In genomic region chr3:98780343-98780742, GRCh38 we compare ENCODE assay signal across 22 cellular contexts. TPM values are rescaled to one million over a fixed set of nuclear protein-coding genes. Genes with fewer than 3 reads are reported as not detected.
DNase-seq lines count a peak whose midpoint lies in the region; ATAC-seq and TF ChIP-seq lines count a peak whose summit lies in the region.
"Had no signal": no experiment of that assay in that cellular context is flagged by ENCODE, and none has a peak within 500 bp of the region (broad histone marks: within the 10 kb centered on the region; RNA-seq: fewer than 3 reads in every experiment).

No MANE protein-coding gene starts in this region.

- DNase-seq in AG10803 (ENCODE audit: low read depth) (peak; percentile 5), amniotic epithelial cell (ENCODE audit: low read depth) (peak; percentile 88), endodermal cell (no peak), NCI-H2081 treated with DMSO at 0.1 percent for 48 hours (lab: John Stamatoyannopoulos, UW) (no peak)
- no peak for DNase-seq in activated CD4-positive, alpha-beta T cell treated with anti-CD3 and anti-CD28 coated beads for 48 hours
- DNase-seq in CD8-positive, alpha-beta T cell, result no peak
- DNase-seq: activated CD4-positive, alpha-beta T cell treated with anti-CD3 and anti-CD28 coated beads for 4 hours; activated CD8-positive, alpha-beta memory T cell treated with anti-CD3 and anti-CD28 coated beads, Interleukin-2, amount 10 ng/mL, durations not matched to agents 7 days and 5 days; activated naive CD8-positive, alpha-beta T cell treated with anti-CD3 and anti-CD28 coated beads, Interleukin-2, amount 10 ng/mL, durations not matched to agents 7 days and 5 days; DMS 273 treated with DMSO at 0.1 percent for 48 hours; effector CD8-positive, alpha-beta T cell; GDM1; glutamatergic neuron; MG63; NCI-H1417 treated with DMSO at 0.1 percent for 48 hours; NCI-H2171; NCI-H69; stimulated activated CD4-positive, alpha-beta T cell treated with anti-CD3 and anti-CD28 coated beads, Interleukin-12 subunit alpha, Interleukin-12 subunit beta, amount 100 ng/mL, for 4 hours; stimulated activated CD8-positive, alpha-beta memory T cell treated with anti-CD3 and anti-CD28 coated beads, Interleukin-4, amount 100 ng/mL, for 48 hours had no signal

- CTCF ChIA-PET in CD8-positive, alpha-beta T cell (lab: Charles Lee), result no interaction called here

- no peaks in the 10 kb centered on the region for H3K9me3 ChIP-seq in endodermal cell (ENCODE audit: control insufficient read depth, low read length)
- no peaks in the 10 kb centered on the region for H3K9me3 ChIP-seq in CD8-positive, alpha-beta T cell (ENCODE audit: low read length)
- H3K9me3 ChIP-seq: MG63 had no signal

- intact Hi-C loops in CD8-positive, alpha-beta T cell (cut with DNase I, micrococcal nuclease), result no loop called here

- H3K27ac Mint-ChIP-seq in endodermal cell, result no peak overlapping the region
- H3K27ac Mint-ChIP-seq in nephron, result peak overlapping the region in 2 of 3 experiments; percentile 39 to 94
- no peak overlapping the region for H3K27ac Mint-ChIP-seq in CD8-positive, alpha-beta T cell
- H3K27ac Mint-ChIP-seq: activated CD8-positive, alpha-beta memory T cell treated with anti-CD3 and anti-CD28 coated beads, Interleukin-2, amount 10 ng/mL, durations not matched to agents 7 days and 5 days; activated naive CD8-positive, alpha-beta T cell treated with anti-CD3 and anti-CD28 coated beads, Interleukin-2, amount 10 ng/mL, durations not matched to agents 7 days and 5 days had no signal

- H3K36me3 Mint-ChIP-seq in endodermal cell (ENCODE audit: low read depth) (peaks cover 2% of the 10 kb centered on the region), nephron (ENCODE audit: low read depth) (peaks cover 13% of the 10 kb centered on the region)
- H3K36me3 Mint-ChIP-seq in CD8-positive, alpha-beta T cell, result no peaks in the 10 kb centered on the region
- H3K36me3 Mint-ChIP-seq: activated CD8-positive, alpha-beta memory T cell treated with anti-CD3 and anti-CD28 coated beads, Interleukin-2, amount 10 ng/mL, durations not matched to agents 7 days and 5 days; activated naive CD8-positive, alpha-beta T cell treated with anti-CD3 and anti-CD28 coated beads, Interleukin-2, amount 10 ng/mL, durations not matched to agents 7 days and 5 days had no signal

- H3K4me3 ChIP-seq in AG10803 (ENCODE audit: low read length) (no peak overlapping the region), endodermal cell (ENCODE audit: low read length) (no peak overlapping the region)
- H3K4me3 ChIP-seq in CD8-positive, alpha-beta T cell (ENCODE audit: low read depth, low read length), result no peak overlapping the region
- H3K4me3 ChIP-seq: MG63 had no signal

- no peaks in the 10 kb centered on the region for H3K4me1 ChIP-seq in endodermal cell (ENCODE audit: control insufficient read depth, insufficient read depth, low read length)
- no peaks in the 10 kb centered on the region for H3K4me1 ChIP-seq in CD8-positive, alpha-beta T cell (ENCODE audit: insufficient read depth, low read length)

- H3K27ac ChIP-seq in endodermal cell (ENCODE audit: low read depth, low read length), result peak overlapping the region; percentile 22
- no peak overlapping the region for H3K27ac ChIP-seq in CD8-positive, alpha-beta T cell (ENCODE audit: low read depth, low read length)

- H3K9ac ChIP-seq in endodermal cell (ENCODE audit: extremely low read depth, low read length, poor library complexity, severe bottlenecking), result no peak overlapping the region

- H3K27me3 ChIP-seq in endodermal cell (ENCODE audit: control insufficient read depth, insufficient read depth, low read length, poor library complexity, severe bottlenecking), result no peaks in the 10 kb centered on the region
- no peaks in the 10 kb centered on the region for H3K27me3 ChIP-seq in CD8-positive, alpha-beta T cell (ENCODE audit: insufficient read depth, low read length)
- H3K27me3 ChIP-seq: MG63 had no signal

- H3K4me1 Mint-ChIP-seq in endodermal cell (peaks cover under 1% of the 10 kb centered on the region), nephron (peaks cover 21% of the 10 kb centered on the region)
- H3K4me1 Mint-ChIP-seq in CD8-positive, alpha-beta T cell (ENCODE audit: low read depth), result no peaks in the 10 kb centered on the region

- H3K4me3 Mint-ChIP-seq in endodermal cell (no peak overlapping the region), nephron (no peak overlapping the region)
- no peak overlapping the region for H3K4me3 Mint-ChIP-seq in CD8-positive, alpha-beta T cell
- H3K4me3 Mint-ChIP-seq: activated CD8-positive, alpha-beta memory T cell treated with anti-CD3 and anti-CD28 coated beads, Interleukin-2, amount 10 ng/mL, durations not matched to agents 7 days and 5 days; activated naive CD8-positive, alpha-beta T cell treated with anti-CD3 and anti-CD28 coated beads, Interleukin-2, amount 10 ng/mL, durations not matched to agents 7 days and 5 days had no signal

- no peak for TF ChIP-seq CTCF in AG10803 (conservative IDR thresholded peaks at IDR 0.05; ENCODE audit: low read length)
- no peak for TF ChIP-seq CTCF in endodermal cell (conservative IDR thresholded peaks at IDR 0.05)
- no peak for TF ChIP-seq CTCF in nephron (IDR thresholded peaks at IDR 0.05; ENCODE audit: unreplicated experiment in 3 of 3)
- no peak for TF ChIP-seq CTCF in CD8-positive, alpha-beta T cell (IDR thresholded peaks at IDR 0.05)

- no peaks in the 10 kb centered on the region for H3K36me3 ChIP-seq in endodermal cell (ENCODE audit: control insufficient read depth, insufficient read depth, low read length)
- no peaks in the 10 kb centered on the region for H3K36me3 ChIP-seq in CD8-positive, alpha-beta T cell (ENCODE audit: insufficient read depth, low read length)
- H3K36me3 ChIP-seq: MG63 had no signal

- H3K27me3 Mint-ChIP-seq in endodermal cell (ENCODE audit: insufficient read depth) (no peaks in the 10 kb centered on the region), nephron (ENCODE audit: low read depth) (no peaks in the 10 kb centered on the region)
- H3K27me3 Mint-ChIP-seq in CD8-positive, alpha-beta T cell (ENCODE audit: low read depth), result peaks cover 11% of the 10 kb centered on the region

- POLR2A ChIA-PET in CD8-positive, alpha-beta T cell (lab: Charles Lee), result no interaction called here

- WGBS in endodermal cell (ENCODE audit: insufficient coverage in 1 of 2, insufficient read length in 1 of 2), 2 experiments, result 92 to 100% methylated on average over 2 of the region's 2 CpGs

- H3K9me3 Mint-ChIP-seq in endodermal cell (no peaks in the 10 kb centered on the region), nephron (no peaks in the 10 kb centered on the region)
- H3K9me3 Mint-ChIP-seq in CD8-positive, alpha-beta T cell, result no peaks in the 10 kb centered on the region
- H3K9me3 Mint-ChIP-seq: activated naive CD8-positive, alpha-beta T cell treated with anti-CD3 and anti-CD28 coated beads, Interleukin-2, amount 10 ng/mL, durations not matched to agents 7 days and 5 days had no signal

- no peak for ATAC-seq in HG03025 (IDR thresholded peaks at IDR 0.05; ENCODE audit: low FRiP score, unreplicated experiment)
- ATAC-seq in CD8-positive, alpha-beta T cell, result no peak
- ATAC-seq: activated CD8-positive, alpha-beta memory T cell treated with anti-CD3 and anti-CD28 coated beads, Interleukin-2, amount 10 ng/mL, durations not matched to agents 7 days and 5 days; Right ventricle myocardium inferior had no signal

RNA-seq across cellular contexts. Expression of gene ST3GAL6, which starts 17.2 kb away (rescaled TPM):
- 1 to 10 TPM; 8.1 to 9.9 TPM for total RNA-seq in endodermal cell
- 11.2 TPM for polyA plus RNA-seq in endodermal cell (2013, experiment 1 of 2)
- polyA plus RNA-seq in endodermal cell (2013, experiment 2 of 2), result 9.0 TPM
- not detected for total RNA-seq in CD8-positive, alpha-beta T cell

Comparison
In these comparisons a context has a peak if more than half of its experiments do, and no peak if none do; other contexts are left out.
1. DNase-seq: peak in AG10803 (single experiment) and amniotic epithelial cell (single experiment); none in endodermal cell (single experiment), activated CD4-positive, alpha-beta T cell treated with anti-CD3 and anti-CD28 coated beads for 48 hours (single experiment), CD8-positive, alpha-beta T cell (0 of 7) and NCI-H2081 treated with DMSO at 0.1 percent for 48 hours (single experiment).
2. H3K27ac Mint-ChIP-seq: peak in nephron (2 of 3); none in endodermal cell (single experiment) and CD8-positive, alpha-beta T cell (single experiment).
3. RNA of gene ST3GAL6, which starts 17.2 kb away (total RNA-seq): 8.1 to 9.9 TPM in endodermal cell; not detected in CD8-positive, alpha-beta T cell; every median in the first group is over 4 times any median in the second.